ENCODE assay signal across 1 cellular context in the genomic region with DNA sequence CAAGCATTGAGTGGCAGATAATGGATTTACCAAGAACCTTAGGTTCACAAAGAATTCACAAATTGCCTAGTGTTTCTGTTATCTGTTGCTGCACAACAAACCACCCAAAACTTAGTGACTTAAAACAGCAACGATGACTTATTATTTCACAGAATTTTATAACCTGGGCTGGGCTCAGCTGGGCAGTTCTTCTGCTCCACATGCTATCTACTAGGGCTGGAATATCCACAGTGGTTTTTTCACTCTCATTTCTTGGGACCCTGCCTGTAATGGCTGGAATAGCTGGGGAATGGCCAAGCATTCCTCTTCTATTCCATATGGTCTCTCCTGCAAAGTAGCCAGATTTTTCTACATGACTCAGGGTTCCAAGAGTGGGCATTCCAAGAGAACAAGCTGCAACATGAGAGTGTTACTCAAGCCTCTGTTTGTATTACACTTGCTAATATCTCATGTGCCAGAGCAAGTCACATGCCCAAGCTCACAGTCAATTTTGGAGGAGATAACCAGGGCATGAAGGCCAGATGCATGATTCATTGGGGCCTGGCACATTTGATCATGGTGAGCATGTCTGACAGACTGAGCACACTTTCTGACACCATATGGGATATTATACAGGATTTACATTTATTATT.
TF ChIP-seq lines count a peak whose summit lies in the region.

No MANE protein-coding gene starts in this region.

TF ChIP-seq in IMR-90, 13 proteins besides CTCF, POLR2A, EP300 and RAD21:
- TF ChIP-seq BHLHE40 (IDR thresholded peaks at IDR 0.05; ENCODE audit: low read depth, low read length): peak; percentile 34; the same call in 1 of the 2 replicates
- TF ChIP-seq, protein P1, sequence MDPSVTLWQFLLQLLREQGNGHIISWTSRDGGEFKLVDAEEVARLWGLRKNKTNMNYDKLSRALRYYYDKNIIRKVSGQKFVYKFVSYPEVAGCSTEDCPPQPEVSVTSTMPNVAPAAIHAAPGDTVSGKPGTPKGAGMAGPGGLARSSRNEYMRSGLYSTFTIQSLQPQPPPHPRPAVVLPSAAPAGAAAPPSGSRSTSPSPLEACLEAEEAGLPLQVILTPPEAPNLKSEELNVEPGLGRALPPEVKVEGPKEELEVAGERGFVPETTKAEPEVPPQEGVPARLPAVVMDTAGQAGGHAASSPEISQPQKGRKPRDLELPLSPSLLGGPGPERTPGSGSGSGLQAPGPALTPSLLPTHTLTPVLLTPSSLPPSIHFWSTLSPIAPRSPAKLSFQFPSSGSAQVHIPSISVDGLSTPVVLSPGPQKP (IDR thresholded peaks at IDR 0.05; ENCODE audit: borderline replicate concordance, low read depth, low read length): no peak
